8 cellular contexts compared by ENCODE assay signal in the genomic region with DNA sequence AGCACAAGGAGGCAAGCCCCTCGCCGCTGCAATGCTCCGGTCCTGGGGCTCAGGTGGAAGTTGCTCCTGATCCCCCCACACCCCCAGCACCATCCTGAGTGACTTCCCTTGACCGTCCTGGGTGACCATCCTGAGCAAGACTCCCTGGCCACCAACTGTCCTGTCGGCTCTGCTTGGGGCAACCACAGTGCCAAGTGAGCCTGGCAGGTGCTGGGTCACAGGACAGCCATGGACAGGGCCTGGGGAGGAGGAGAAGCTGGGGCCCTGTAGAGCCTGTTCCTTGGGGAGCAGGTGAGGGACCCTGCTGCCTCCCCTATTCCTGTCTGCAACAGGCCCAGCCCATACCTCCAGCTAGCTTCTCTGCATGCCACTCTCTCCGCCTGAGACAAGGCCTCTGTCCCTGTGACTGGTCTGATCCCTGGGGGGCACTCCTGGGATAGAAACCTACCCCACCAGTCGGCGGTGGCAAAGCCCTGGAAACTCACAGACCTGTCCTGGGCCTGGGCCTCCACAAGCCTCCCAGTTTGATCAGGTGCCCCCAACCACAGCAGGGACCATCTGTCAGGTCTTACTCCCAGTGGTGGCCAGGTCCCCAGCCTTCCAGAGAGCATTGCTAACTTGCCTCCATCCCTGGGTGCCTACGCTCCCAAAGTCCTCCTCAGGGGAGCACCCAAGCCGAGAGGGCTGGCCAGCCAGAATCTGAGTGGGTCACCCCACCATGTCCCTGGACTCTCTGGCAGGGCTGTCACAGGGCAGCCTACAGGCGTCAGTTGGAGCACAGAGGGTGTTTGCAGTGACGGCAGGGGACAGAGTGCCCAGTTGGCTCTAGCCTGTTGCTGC.
A peak's percentile ranks its signal among the peaks of the same experiment; 100 is the strongest.
DNase-seq lines count a peak whose midpoint lies in the region; ATAC-seq, FAIRE-seq and TF ChIP-seq lines count a peak whose summit lies in the region.

No MANE protein-coding gene starts in this region.

- H3K27me3 Mint-ChIP-seq in IgD-negative memory B cell: peaks cover 8% of the 10 kb centered on the region

- no peak overlapping the region for H2AFZ ChIP-seq in keratinocyte (ENCODE audit: control insufficient read depth, low read length)

- H3K79me2 ChIP-seq in keratinocyte (ENCODE audit: control insufficient read depth, insufficient read depth, low read length): peaks cover 40% of the 10 kb centered on the region

- dilution Hi-C loops in keratinocyte (cut with MboI; ENCODE audit: extremely low pct_ligation_motif_present, low sequenced_read_pairs): no loop called here

- peak overlapping the region; percentile 52 for H3K4me3 ChIP-seq in astrocyte of the spinal cord (ENCODE audit: low read depth, low read length)
- peak overlapping the region; percentile 44 to 73 (median 69) for H3K4me3 ChIP-seq in keratinocyte (ENCODE audit: control insufficient read depth in 2 of 3, extremely low read depth in 1 of 3, insufficient read depth in 2 of 3, low read depth in 1 of 3, low read length in 3 of 3)
- H3K4me3 ChIP-seq in small intestine (ENCODE audit: low read depth in 1 of 2, low read length in 2 of 2): peak overlapping the region; percentile 51 to 57

- peak overlapping the region; percentile 99 for H3K4me2 ChIP-seq in keratinocyte (ENCODE audit: control insufficient read depth, extremely low read depth, insufficient read depth, low read depth, low read length)

- H3K9me1 ChIP-seq in keratinocyte (ENCODE audit: control insufficient read depth, extremely low read depth, insufficient read depth, low read length): no peaks in the 10 kb centered on the region

- peaks cover 82% of the 10 kb centered on the region for H3K4me1 ChIP-seq in keratinocyte (ENCODE audit: control insufficient read depth, extremely low read depth, insufficient read depth, low read length)
- H3K4me1 ChIP-seq in small intestine (ENCODE audit: control insufficient read depth in 2 of 2, insufficient read depth in 1 of 2, low read depth in 1 of 2, low read length in 1 of 2): peaks cover 0 to 3% of the 10 kb centered on the region in 2 donors

- no peaks in the 10 kb centered on the region for H3K36me3 Mint-ChIP-seq in IgD-negative memory B cell

- WGBS in small intestine, 3 donors: 57 to 63% (median 58%) methylated on average over 12 of the region's 12 CpGs

- H3K36me3 ChIP-seq in keratinocyte (ENCODE audit: control insufficient read depth in 2 of 2, extremely low read depth in 1 of 2, insufficient read depth in 2 of 2, low read length in 2 of 2) (no peaks in the 10 kb centered on the region), small intestine (ENCODE audit: control insufficient read depth in 2 of 2, insufficient read depth in 2 of 2, low read length in 2 of 2) (no peaks in the 10 kb centered on the region)

- H3K9me3 Mint-ChIP-seq in IgD-negative memory B cell: no peaks in the 10 kb centered on the region

- H4K20me1 ChIP-seq in keratinocyte (ENCODE audit: control insufficient read depth, extremely low read depth, insufficient read depth, low read length): no peaks in the 10 kb centered on the region

- DNase-seq in astrocyte of the spinal cord (ENCODE audit: low read depth, low spot score): no peak
- DNase-seq in keratinocyte (ENCODE audit: low read depth, low spot score): no peak
- DNase-seq in small intestine: no peak
- DNase-seq in HK-2 (ENCODE audit: unreplicated experiment): no peak
- DNase-seq in GM03348 (ENCODE audit: low spot score): no peak

- FAIRE-seq in keratinocyte (lab: Jason Lieb, UNC) (peak; percentile 44), small intestine (lab: Jason Lieb, UNC) (no peak)

- in situ Hi-C loops in astrocyte of the spinal cord (cut with HindIII; ENCODE audit: low sequenced_read_pairs): no loop called here

- H3K27ac ChIP-seq in keratinocyte (ENCODE audit: control insufficient read depth, insufficient read depth, low read length) (peak overlapping the region; percentile 93), small intestine (ENCODE audit: low read depth in 1 of 2, low read length in 1 of 2) (peak overlapping the region; percentile 61 to 95)

- TF ChIP-seq CTCF in astrocyte of the spinal cord (IDR thresholded peaks at IDR 0.05; ENCODE audit: low read depth, low read length) (no peak), keratinocyte (optimal IDR thresholded peaks at IDR 0.05 in 1 of 3, IDR thresholded peaks at IDR 0.05 in 1 of 3, conservative IDR thresholded peaks at IDR 0.05 in 1 of 3; ENCODE audit: extremely low read depth in 1 of 3, insufficient read depth in 2 of 3, low read length in 3 of 3) (no peak)

- no peak for ATAC-seq in HG03354 (IDR thresholded peaks at IDR 0.05; ENCODE audit: poor library complexity, severe bottlenecking, unreplicated experiment)
- ATAC-seq in HG02973 (IDR thresholded peaks at IDR 0.05; ENCODE audit: unreplicated experiment): no peak

- peak overlapping the region in 2 of 3 donors; percentile 76 to 80 for H3K27ac Mint-ChIP-seq in IgD-negative memory B cell

- H3K9me3 ChIP-seq in keratinocyte (ENCODE audit: control insufficient read depth, low read depth, low read length): no peaks in the 10 kb centered on the region
- H3K9me3 ChIP-seq in small intestine (ENCODE audit: control insufficient read depth, low read depth): no peaks in the 10 kb centered on the region

- H3K4me1 Mint-ChIP-seq in IgD-negative memory B cell: peaks cover 14 to 22% (median 18%) of the 10 kb centered on the region in 3 donors

- no peaks in the 10 kb centered on the region for H3K27me3 ChIP-seq in keratinocyte (ENCODE audit: control insufficient read depth, extremely low read depth, insufficient read depth, low read length)
- no peaks in the 10 kb centered on the region for H3K27me3 ChIP-seq in small intestine (ENCODE audit: control insufficient read depth in 2 of 2, insufficient read depth in 2 of 2, low read length in 2 of 2)

- H3K4me3 Mint-ChIP-seq in IgD-negative memory B cell: peak overlapping the region; percentile 72 to 80 (median 73)

- H3K9ac ChIP-seq in keratinocyte (ENCODE audit: control insufficient read depth, extremely low read depth, insufficient read depth, low read length): peak overlapping the region; percentile 93
